Comparison of ENCODE assay signal across 20 cellular contexts in genomic region chr10:73423309-73423708, GRCh38.
"Had no signal": no experiment of that assay in that cellular context is flagged by ENCODE, and none has a peak within 500 bp of the region (broad histone marks: within the 10 kb centered on the region; RNA-seq: fewer than 3 reads in every experiment).

No MANE protein-coding gene starts in this region.

- H3K27ac ChIP-seq: coronary artery, lower lobe of right lung, pancreas, right lobe of liver, suprapubic skin, transverse colon, upper lobe of right lung, uterus had no signal

- H3K4me3 Mint-ChIP-seq: effector memory CD8-positive, alpha-beta T cell; natural killer cell had no signal

- H3K4me1 Mint-ChIP-seq: natural killer cell had no signal

- H3K9me3 Mint-ChIP-seq: effector memory CD8-positive, alpha-beta T cell; natural killer cell had no signal

- H3K4me3 ChIP-seq: coronary artery, esophagus squamous epithelium, lower lobe of right lung, pancreas, right lobe of liver, suprapubic skin, transverse colon, upper lobe of right lung, uterus had no signal

- DNase-seq: dermis blood vessel endothelial cell; effector memory CD8-positive, alpha-beta T cell; erythroblast; esophagus squamous epithelium; hypothalamus; left ventricle myocardium superior; lower lobe of right lung; natural killer cell; pancreas; right lobe of liver; small intestine; stimulated activated CD4-positive, alpha-beta T cell treated with anti-CD3 and anti-CD28 coated beads, Interleukin-15, amount 100 ng/mL, for 24 hours; stimulated activated CD4-positive, alpha-beta T cell treated with anti-CD3 and anti-CD28 coated beads, Interleukin-2, amount 100 ng/mL, for 48 hours; stimulated activated CD8-positive, alpha-beta memory T cell treated with anti-CD3 and anti-CD28 coated beads, Interleukin-4, amount 100 ng/mL, for 48 hours; stimulated activated naive CD4-positive, alpha-beta T cell treated with Interleukin-2 at 50 U/mL for 16 hours; transverse colon; upper lobe of right lung; uterus had no signal

- H3K9me3 ChIP-seq: esophagus squamous epithelium, lower lobe of right lung, pancreas, right lobe of liver, suprapubic skin, transverse colon, upper lobe of right lung, uterus had no signal

- H3K4me1 ChIP-seq: lower lobe of right lung, upper lobe of right lung, uterus had no signal

- H3K36me3 ChIP-seq: uterus had no signal

- ATAC-seq: effector memory CD8-positive, alpha-beta T cell; left ventricle myocardium superior; lower lobe of right lung; natural killer cell; pancreas; right lobe of liver; upper lobe of right lung had no signal

- H3K27me3 ChIP-seq: esophagus squamous epithelium, pancreas, right lobe of liver, suprapubic skin, transverse colon, upper lobe of right lung, uterus had no signal

- H3K27me3 Mint-ChIP-seq: effector memory CD8-positive, alpha-beta T cell had no signal

- H3K27ac Mint-ChIP-seq: effector memory CD8-positive, alpha-beta T cell had no signal
